ENCODE assay signal across 15 cellular contexts in genomic region chr11:66863428-66864125, GRCh38.
"Had no signal": no experiment of that assay in that cellular context is flagged by ENCODE, and none has a peak within 500 bp of the region (broad histone marks: within the 10 kb centered on the region; RNA-seq: fewer than 3 reads in every experiment).

No MANE protein-coding gene starts in this region.

- H3K27me3 ChIP-seq: hepatocyte, suprapubic skin, vagina had no signal

- H2AFZ ChIP-seq: hepatocyte had no signal

- H3K4me1 ChIP-seq: vagina had no signal

- H3K9me3 ChIP-seq: suprapubic skin, vagina had no signal

- H3K36me3 ChIP-seq: vagina had no signal

- H3K79me2 ChIP-seq: hepatocyte had no signal

- H3K4me2 ChIP-seq: hepatocyte had no signal

- ATAC-seq: activated T-cell treated with anti-CD3 and anti-CD28 coated beads, Interleukin-2, amount 50 U/mL, for 72 hours; stimulated activated naive CD8-positive, alpha-beta T cell treated with anti-CD3 and anti-CD28 coated beads, Interleukin-15, amount 100 ng/mL, for 72 hours had no signal

- H3K4me3 ChIP-seq: hepatocyte, lung, suprapubic skin, vagina had no signal

- DNase-seq: activated CD4-positive, alpha-beta T cell treated with anti-CD3 and anti-CD28 coated beads, Interleukin-2, amount 50 U/mL, for 4 hours; activated gamma-delta T cell; activated T-cell treated with anti-CD3 and anti-CD28 coated beads, Interleukin-2, amount 50 U/mL, for 72 hours; dermis blood vessel endothelial cell; effector memory CD4-positive, alpha-beta T cell; foreskin fibroblast; nephron progenitor cell; occipital lobe; retina; stimulated activated naive CD8-positive, alpha-beta T cell treated with anti-CD3 and anti-CD28 coated beads, Interleukin-15, amount 100 ng/mL, for 72 hours; trophoblast cell had no signal

- H3K27ac ChIP-seq: hepatocyte, suprapubic skin, vagina had no signal
